In the genomic region with DNA sequence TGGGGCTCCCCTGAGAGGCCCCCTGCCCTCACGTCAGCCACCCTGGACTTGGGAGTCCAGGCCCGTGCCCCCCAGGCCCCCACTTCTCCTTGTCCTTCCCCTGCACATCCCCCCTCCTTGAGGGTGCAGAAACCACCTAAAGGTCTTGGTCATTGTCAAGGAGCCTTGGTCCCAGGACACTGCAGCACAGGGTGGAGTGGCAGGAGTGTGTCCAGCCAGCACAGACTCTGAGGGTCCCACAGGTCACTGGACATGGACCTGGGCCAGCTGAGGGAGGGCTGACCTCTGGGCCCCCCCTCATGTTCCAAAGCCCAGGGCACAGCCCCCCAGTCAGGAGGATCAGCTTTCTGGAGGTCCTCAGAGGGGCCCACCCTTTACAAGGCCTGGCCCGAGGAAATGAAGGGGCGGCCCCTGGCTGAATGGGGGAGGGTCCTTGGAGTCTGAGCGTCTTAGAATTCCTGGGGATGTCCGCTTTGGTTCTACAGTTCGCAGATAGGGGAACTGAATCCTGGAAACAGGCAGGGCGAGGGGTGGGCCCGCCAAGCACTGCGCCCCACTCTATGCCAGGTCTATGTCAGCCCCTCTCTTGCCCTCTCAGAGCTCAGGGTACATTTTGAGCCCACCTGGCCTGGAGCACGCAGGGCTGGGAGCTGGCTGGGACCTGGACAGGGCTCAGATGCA, we compare ENCODE assay signal across 1 cellular context.
TF ChIP-seq lines count a peak whose summit lies in the region.

No MANE protein-coding gene starts in this region.

TF ChIP-seq in IMR-90, 13 proteins besides CTCF, POLR2A, EP300 and RAD21 (continued from another document):
- TF ChIP-seq SMC3 (IDR thresholded peaks at IDR 0.05; ENCODE audit: low read depth, low read length), result no peak
- no peak for TF ChIP-seq CHD1 (IDR thresholded peaks at IDR 0.05; ENCODE audit: low read depth, low read length)
- TF ChIP-seq RCOR1 (IDR thresholded peaks at IDR 0.05; ENCODE audit: insufficient replicate concordance, low read length), result no peak
